In genomic region chr4:152513078-152513477, GRCh38 we compare ENCODE assay signal across 18 cellular contexts. TPM values are rescaled to one million over a fixed set of nuclear protein-coding genes. Genes with fewer than 3 reads are reported as not detected.
DNase-seq lines count a peak whose midpoint lies in the region; ATAC-seq and FAIRE-seq lines count a peak whose summit lies in the region.
"Had no signal": no experiment of that assay in that cellular context is flagged by ENCODE, and none has a peak within 500 bp of the region (broad histone marks: within the 10 kb centered on the region; RNA-seq: fewer than 3 reads in every experiment).

No MANE protein-coding gene starts in this region.

- no peak overlapping the region for H3K4me3 Mint-ChIP-seq in memory B cell
- H3K4me3 Mint-ChIP-seq: CD4-positive, alpha-beta T cell had no signal

- peaks cover 3% of the 10 kb centered on the region for H3K9me3 Mint-ChIP-seq in memory B cell
- H3K9me3 Mint-ChIP-seq: CD4-positive, alpha-beta T cell had no signal

- ATAC-seq in GM19351 (IDR thresholded peaks at IDR 0.05; ENCODE audit: unreplicated experiment), result peak; percentile 33
- peak; percentile 71 for ATAC-seq in memory B cell (ENCODE audit: low read depth)
- ATAC-seq in GM19467 (IDR thresholded peaks at IDR 0.05; ENCODE audit: unreplicated experiment), result no peak
- ATAC-seq in GM21447 (IDR thresholded peaks at IDR 0.05; ENCODE audit: unreplicated experiment), result no peak

- peaks cover 19% of the 10 kb centered on the region for H3K4me1 Mint-ChIP-seq in memory B cell

- DNase-seq in GM18507 (ENCODE audit: extremely low spot score, insufficient read length, low read depth), result no peak
- DNase-seq in NCI-H526 treated with DMSO at 0.1 percent for 48 hours (lab: John Stamatoyannopoulos, UW), result peak; percentile 95
- no peak for DNase-seq in memory B cell (ENCODE audit: low spot score in 2 of 2)
- DNase-seq in SK-N-DZ (ENCODE audit: low spot score), result no peak
- DNase-seq: CD4-positive, alpha-beta T cell; COR-L47; DND-41; GOT3; IMR-90; NCI-H1105 treated with DMSO at 0.1 percent for 48 hours; NCI-H2081; NCI-H2171 treated with DMSO at 0.1 percent for 48 hours; NCI-H524 treated with DMSO at 0.1 percent for 48 hours; SHP77; SW 1271 had no signal

- FAIRE-seq in GM18507 (lab: Jason Lieb, UNC), result peak; percentile 62

- peaks cover 18% of the 10 kb centered on the region for H3K36me3 Mint-ChIP-seq in memory B cell

- no peaks in the 10 kb centered on the region for H3K27me3 Mint-ChIP-seq in memory B cell
- H3K27me3 Mint-ChIP-seq: CD4-positive, alpha-beta T cell had no signal

- H3K27ac Mint-ChIP-seq in memory B cell, result no peak overlapping the region
- H3K27ac Mint-ChIP-seq: CD4-positive, alpha-beta T cell had no signal

RNA-seq across cellular contexts. Expression of gene FBXW7, which starts 22.8 kb away (rescaled TPM):
- polyA plus RNA-seq in SK-N-DZ (2014; cell fraction: cytosol; rRNA removed), result 7.4 and 11.4 TPM in 2 replicates
- polyA plus RNA-seq in SK-N-DZ (2014; cell fraction: nucleus; rRNA removed), result 16.8 and 17.0 TPM in 2 replicates

Comparison
In these comparisons a context has a peak if more than half of its experiments do, and no peak if none do; other contexts are left out.
1. ATAC-seq: peak in GM19351 (single experiment) and memory B cell (single experiment); none in GM19467 (single experiment) and GM21447 (single experiment).